ENCODE assay signal across 1 cellular context in the genomic region with DNA sequence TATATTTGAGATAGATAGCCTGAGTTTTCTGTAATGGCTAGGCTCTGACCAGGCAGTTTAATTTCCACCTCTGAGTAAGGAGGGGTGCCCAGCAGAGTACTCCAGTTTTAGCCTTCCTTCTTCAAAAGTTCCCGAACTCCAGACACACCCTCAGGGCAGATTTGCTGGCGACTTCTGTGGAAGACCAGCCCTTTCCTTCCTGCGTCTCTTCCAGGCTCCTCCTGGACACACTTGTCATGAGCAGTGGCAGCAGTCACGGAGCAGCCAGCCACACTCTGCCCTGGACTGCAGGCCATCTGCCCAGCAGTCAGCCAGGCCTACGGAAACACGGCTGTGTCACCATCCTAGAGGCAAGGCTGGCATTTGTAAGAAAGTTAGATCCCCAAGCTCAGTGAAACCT.
TF ChIP-seq lines count a peak whose summit lies in the region.

No MANE protein-coding gene starts in this region.

TF ChIP-seq in H1, 55 proteins besides CTCF, POLR2A, EP300 and RAD21 (continued from another document):
- TF ChIP-seq SIN3A (conservative IDR thresholded peaks at IDR 0.05 in 1 of 2, IDR thresholded peaks at IDR 0.05 in 1 of 2; ENCODE audit: low read depth in 1 of 2, low read length in 2 of 2) = no peak
- TF ChIP-seq RBBP5 (IDR thresholded peaks at IDR 0.05; ENCODE audit: borderline replicate concordance, low read depth, low read length) = no peak
- no peak for TF ChIP-seq JUND (IDR thresholded peaks at IDR 0.05; ENCODE audit: low read length)
- no peak for TF ChIP-seq POLR2AphosphoS5 (IDR thresholded peaks at IDR 0.05; ENCODE audit: low read depth, low read length)
- TF ChIP-seq RNF2 (IDR thresholded peaks at IDR 0.05; ENCODE audit: borderline replicate concordance, low read depth, low read length, missing control alignments, poor library complexity, severe bottlenecking) = no peak
- no peak for TF ChIP-seq PHF8 (conservative IDR thresholded peaks at IDR 0.05; ENCODE audit: low read depth, low read length)
- no peak for TF ChIP-seq SIX5 (IDR thresholded peaks at IDR 0.05; ENCODE audit: low read depth, low read length)
- no peak for TF ChIP-seq EGR1 (IDR thresholded peaks at IDR 0.05; ENCODE audit: borderline replicate concordance, low read depth, low read length)
- TF ChIP-seq, protein P1, sequence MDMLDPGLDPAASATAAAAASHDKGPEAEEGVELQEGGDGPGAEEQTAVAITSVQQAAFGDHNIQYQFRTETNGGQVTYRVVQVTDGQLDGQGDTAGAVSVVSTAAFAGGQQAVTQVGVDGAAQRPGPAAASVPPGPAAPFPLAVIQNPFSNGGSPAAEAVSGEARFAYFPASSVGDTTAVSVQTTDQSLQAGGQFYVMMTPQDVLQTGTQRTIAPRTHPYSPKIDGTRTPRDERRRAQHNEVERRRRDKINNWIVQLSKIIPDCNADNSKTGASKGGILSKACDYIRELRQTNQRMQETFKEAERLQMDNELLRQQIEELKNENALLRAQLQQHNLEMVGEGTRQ (IDR thresholded peaks at IDR 0.05; ENCODE audit: low read length) = no peak
- TF ChIP-seq TAF7 (optimal IDR thresholded peaks at IDR 0.05; ENCODE audit: borderline replicate concordance, low read depth, low read length) = no peak
- no peak for TF ChIP-seq BRCA1 (IDR thresholded peaks at IDR 0.05; ENCODE audit: low read depth, low read length)
